Comparison of ENCODE assay signal across 32 cellular contexts in genomic region chr10:111087968-111088505, GRCh38. TPM values are rescaled to one million over a fixed set of nuclear protein-coding genes. Genes with fewer than 3 reads are reported as not detected.
"Had no signal": no experiment of that assay in that cellular context is flagged by ENCODE, and none has a peak within 500 bp of the region (broad histone marks: within the 10 kb centered on the region; RNA-seq: fewer than 3 reads in every experiment).

No MANE protein-coding gene starts in this region.

- H3K36me3 Mint-ChIP-seq: activated CD4-positive, alpha-beta memory T cell treated with anti-CD3 and anti-CD28 coated beads for 36 hours; activated CD8-positive, alpha-beta memory T cell treated with anti-CD3 and anti-CD28 coated beads, Interleukin-2, amount 10 ng/mL, durations not matched to agents 7 days and 5 days; activated naive CD4-positive, alpha-beta T cell treated with anti-CD3 and anti-CD28 coated beads, Interleukin-2, amount 10 ng/mL, durations not matched to agents 7 days and 5 days; activated naive CD4-positive, alpha-beta T cell treated with anti-CD3 and anti-CD28 coated beads, Interleukin-2, amount 50 U/mL, for 72 hours; activated naive CD8-positive, alpha-beta T cell treated with anti-CD3 and anti-CD28 coated beads, Interleukin-2, amount 10 ng/mL, durations not matched to agents 7 days and 5 days; T-cell had no signal

- H3K9me3 ChIP-seq: esophagus muscularis mucosa, gastrocnemius medialis, heart left ventricle had no signal

- H3K4me3 Mint-ChIP-seq: activated CD4-positive, alpha-beta memory T cell treated with anti-CD3 and anti-CD28 coated beads for 36 hours; activated CD4-positive, alpha-beta T cell treated with anti-CD3 and anti-CD28 coated beads for 36 hours; activated CD4-positive, alpha-beta T cell treated with anti-CD3 and anti-CD28 coated beads, Interleukin-2, amount 10 ng/mL, durations not matched to agents 24 days and 14 days; activated CD8-positive, alpha-beta memory T cell treated with anti-CD3 and anti-CD28 coated beads, Interleukin-2, amount 10 ng/mL, durations not matched to agents 7 days and 5 days; activated CD8-positive, alpha-beta T cell treated with anti-CD3 and anti-CD28 coated beads, Interleukin-2, amount 10 ng/mL, durations not matched to agents 7 days and 5 days; activated naive CD4-positive, alpha-beta T cell treated with anti-CD3 and anti-CD28 coated beads, Interleukin-2, amount 10 ng/mL, durations not matched to agents 7 days and 5 days; activated naive CD8-positive, alpha-beta T cell treated with anti-CD3 and anti-CD28 coated beads, Interleukin-2, amount 10 ng/mL, durations not matched to agents 7 days and 5 days; activated T-helper 1 cell treated with anti-CD3 and anti-CD28 coated beads, Interleukin-12 subunit alpha, Interleukin-12 subunit beta, Interleukin-2, Interleukin-4 antibody, amounts not matched to agents 30 ng/mL and 10 ng/mL and 1 ng/mL, durations not matched to agents 14 hours and 24 hours and 36 hours; T-cell had no signal

- ATAC-seq: activated CD4-positive, alpha-beta T cell treated with anti-CD3 and anti-CD28 coated beads for 36 hours; activated CD8-positive, alpha-beta memory T cell treated with anti-CD3 and anti-CD28 coated beads, Interleukin-2, amount 10 ng/mL, durations not matched to agents 7 days and 5 days; activated CD8-positive, alpha-beta T cell treated with anti-CD3 and anti-CD28 coated beads, Interleukin-2, amount 10 ng/mL, durations not matched to agents 7 days and 5 days; activated naive CD4-positive, alpha-beta T cell treated with anti-CD3 and anti-CD28 coated beads, Interleukin-2, amount 50 U/mL, for 72 hours; foreskin keratinocyte; gastrocnemius medialis; heart left ventricle; T-cell had no signal

- H3K36me3 ChIP-seq: esophagus muscularis mucosa, gastrocnemius medialis, heart left ventricle had no signal

- H3K4me1 Mint-ChIP-seq: activated CD4-positive, alpha-beta T cell treated with anti-CD3 and anti-CD28 coated beads for 36 hours; activated CD4-positive, alpha-beta T cell treated with anti-CD3 and anti-CD28 coated beads, Interleukin-2, amount 10 ng/mL, durations not matched to agents 24 days and 14 days; activated CD8-positive, alpha-beta memory T cell treated with anti-CD3 and anti-CD28 coated beads, Interleukin-2, amount 10 ng/mL, durations not matched to agents 7 days and 5 days; activated naive CD4-positive, alpha-beta T cell treated with anti-CD3 and anti-CD28 coated beads, Interleukin-2, amount 10 ng/mL, durations not matched to agents 7 days and 5 days; T-cell had no signal

- H3K27ac ChIP-seq: esophagus muscularis mucosa, foreskin keratinocyte, gastrocnemius medialis, heart left ventricle had no signal

- H3K27me3 ChIP-seq: foreskin keratinocyte, gastrocnemius medialis had no signal

- H3K9me3 Mint-ChIP-seq: activated CD4-positive, alpha-beta memory T cell treated with anti-CD3 and anti-CD28 coated beads for 36 hours; activated CD4-positive, alpha-beta T cell treated with anti-CD3 and anti-CD28 coated beads, Interleukin-2, amount 10 ng/mL, durations not matched to agents 24 days and 14 days; activated naive CD4-positive, alpha-beta T cell treated with anti-CD3 and anti-CD28 coated beads, Interleukin-2, amount 10 ng/mL, durations not matched to agents 7 days and 5 days; activated naive CD4-positive, alpha-beta T cell treated with anti-CD3 and anti-CD28 coated beads, Interleukin-2, amount 50 U/mL, for 72 hours; activated naive CD8-positive, alpha-beta T cell treated with anti-CD3 and anti-CD28 coated beads, Interleukin-2, amount 10 ng/mL, durations not matched to agents 7 days and 5 days; activated T-helper 1 cell treated with anti-CD3 and anti-CD28 coated beads, Interleukin-12 subunit alpha, Interleukin-12 subunit beta, Interleukin-2, Interleukin-4 antibody, amounts not matched to agents 30 ng/mL and 10 ng/mL and 1 ng/mL, durations not matched to agents 14 hours and 24 hours and 36 hours; activated T-helper 2 cell treated with anti-CD3 and anti-CD28 coated beads, Interferon-gamma antibody, Interleukin-2, Interleukin-4, amounts not matched to agents 10 μg/mL and 5 μg/mL and 100 μg/mL, durations not matched to agents 14 hours and 24 hours and 36 hours; T-cell had no signal

- H3K27ac Mint-ChIP-seq: activated CD4-positive, alpha-beta memory T cell treated with anti-CD3 and anti-CD28 coated beads for 36 hours; activated CD4-positive, alpha-beta T cell treated with anti-CD3 and anti-CD28 coated beads for 36 hours; activated CD4-positive, alpha-beta T cell treated with anti-CD3 and anti-CD28 coated beads, Interleukin-2, amount 10 ng/mL, durations not matched to agents 24 days and 14 days; activated CD8-positive, alpha-beta memory T cell treated with anti-CD3 and anti-CD28 coated beads, Interleukin-2, amount 10 ng/mL, durations not matched to agents 7 days and 5 days; activated CD8-positive, alpha-beta T cell treated with anti-CD3 and anti-CD28 coated beads, Interleukin-2, amount 10 ng/mL, durations not matched to agents 7 days and 5 days; activated naive CD4-positive, alpha-beta T cell treated with anti-CD3 and anti-CD28 coated beads, Interleukin-2, amount 10 ng/mL, durations not matched to agents 7 days and 5 days; activated naive CD4-positive, alpha-beta T cell treated with anti-CD3 and anti-CD28 coated beads, Interleukin-2, amount 50 U/mL, for 72 hours; activated naive CD8-positive, alpha-beta T cell treated with anti-CD3 and anti-CD28 coated beads, Interleukin-2, amount 10 ng/mL, durations not matched to agents 7 days and 5 days; activated T-helper 1 cell treated with anti-CD3 and anti-CD28 coated beads, Interleukin-12 subunit alpha, Interleukin-12 subunit beta, Interleukin-2, Interleukin-4 antibody, amounts not matched to agents 30 ng/mL and 10 ng/mL and 1 ng/mL, durations not matched to agents 14 hours and 24 hours and 36 hours; activated T-helper 2 cell treated with anti-CD3 and anti-CD28 coated beads, Interferon-gamma antibody, Interleukin-2, Interleukin-4, amounts not matched to agents 10 μg/mL and 5 μg/mL and 100 μg/mL, durations not matched to agents 14 hours and 24 hours and 36 hours; T-cell had no signal

- H3K4me1 ChIP-seq: esophagus muscularis mucosa, foreskin keratinocyte, gastrocnemius medialis, heart left ventricle had no signal

- DNase-seq: activated CD4-positive, alpha-beta memory T cell treated with anti-CD3 and anti-CD28 coated beads for 36 hours; activated CD4-positive, alpha-beta T cell treated with anti-CD3 and anti-CD28 coated beads for 36 hours; activated CD4-positive, alpha-beta T cell treated with anti-CD3 and anti-CD28 coated beads, Interleukin-2, amount 10 ng/mL, durations not matched to agents 24 days and 14 days; activated CD4-positive, CD25-positive, alpha-beta regulatory T cell; activated CD4-positive, CD25-positive, alpha-beta regulatory T cell treated with anti-CD3 and anti-CD28 coated beads, Interleukin-2, amount 50 U/mL, for 72 hours; activated CD8-positive, alpha-beta memory T cell treated with anti-CD3 and anti-CD28 coated beads, Interleukin-2, amount 10 ng/mL, durations not matched to agents 7 days and 5 days; activated CD8-positive, alpha-beta memory T cell treated with anti-CD3 and anti-CD28 coated beads, Interleukin-2, amount 50 U/mL, for 4 hours; activated CD8-positive, alpha-beta T cell treated with anti-CD3 and anti-CD28 coated beads, Interleukin-2, amount 10 ng/mL, durations not matched to agents 7 days and 5 days; activated effector memory CD4-positive, alpha-beta T cell treated with anti-CD3 and anti-CD28 coated beads, Interleukin-2, amount 50 U/mL, for 16 hours; activated naive CD4-positive, alpha-beta T cell; activated naive CD4-positive, alpha-beta T cell treated with anti-CD3 and anti-CD28 coated beads, Interleukin-2, amount 10 ng/mL, durations not matched to agents 7 days and 5 days; activated naive CD8-positive, alpha-beta T cell treated with anti-CD3 and anti-CD28 coated beads, Interleukin-2, amount 10 ng/mL, durations not matched to agents 7 days and 5 days; activated T-cell treated with anti-CD3 and anti-CD28 coated beads, Interleukin-2, amount 50 U/mL, for 1 hour; activated T-cell treated with anti-CD3 and anti-CD28 coated beads, Interleukin-2, amount 50 U/mL, for 48 hours; amniotic stem cell; anterior cingulate cortex; caudate nucleus; effector memory CD4-positive, alpha-beta T cell; erythroblast; foreskin keratinocyte; gastrocnemius medialis; glutamatergic neuron; heart left ventricle; SW 1271; T-cell; T-helper 2 cell had no signal

- H3K4me3 ChIP-seq: esophagus muscularis mucosa, gastrocnemius medialis, heart left ventricle had no signal

RNA-seq across cellular contexts. Expression of gene ADRA2A, which starts 11.2 kb away (rescaled TPM):
- total RNA-seq: activated CD4-positive, alpha-beta memory T cell treated with anti-CD3 and anti-CD28 coated beads for 36 hours; activated CD4-positive, alpha-beta T cell treated with anti-CD3 and anti-CD28 coated beads for 36 hours; activated CD4-positive, alpha-beta T cell treated with anti-CD3 and anti-CD28 coated beads, Interleukin-2, amount 10 ng/mL, durations not matched to agents 24 days and 14 days; activated CD8-positive, alpha-beta memory T cell treated with anti-CD3 and anti-CD28 coated beads for 36 hours; activated CD8-positive, alpha-beta memory T cell treated with anti-CD3 and anti-CD28 coated beads, Interleukin-2, amount 10 ng/mL, durations not matched to agents 7 days and 5 days; activated CD8-positive, alpha-beta T cell treated with anti-CD3 and anti-CD28 coated beads, Interleukin-2, amount 10 ng/mL, durations not matched to agents 7 days and 5 days; activated naive CD4-positive, alpha-beta T cell treated with anti-CD3 and anti-CD28 coated beads, Interleukin-2, amount 50 U/mL, for 72 hours; activated naive CD8-positive, alpha-beta T cell treated with anti-CD3 and anti-CD28 coated beads, Interleukin-2, amount 10 ng/mL, durations not matched to agents 7 days and 5 days; activated T-helper 1 cell treated with anti-CD3 and anti-CD28 coated beads, Interleukin-12 subunit alpha, Interleukin-12 subunit beta, Interleukin-2, Interleukin-4 antibody, amounts not matched to agents 30 ng/mL and 10 ng/mL and 1 ng/mL, durations not matched to agents 14 hours and 24 hours and 36 hours; activated T-helper 2 cell treated with anti-CD3 and anti-CD28 coated beads, Interferon-gamma antibody, Interleukin-2, Interleukin-4, amounts not matched to agents 10 μg/mL and 5 μg/mL and 100 μg/mL, durations not matched to agents 14 hours and 24 hours and 36 hours; dermis microvascular lymphatic vessel endothelial cell; foreskin keratinocyte had no signal
- polyA plus RNA-seq: foreskin keratinocyte had no signal
